In the genomic region with DNA sequence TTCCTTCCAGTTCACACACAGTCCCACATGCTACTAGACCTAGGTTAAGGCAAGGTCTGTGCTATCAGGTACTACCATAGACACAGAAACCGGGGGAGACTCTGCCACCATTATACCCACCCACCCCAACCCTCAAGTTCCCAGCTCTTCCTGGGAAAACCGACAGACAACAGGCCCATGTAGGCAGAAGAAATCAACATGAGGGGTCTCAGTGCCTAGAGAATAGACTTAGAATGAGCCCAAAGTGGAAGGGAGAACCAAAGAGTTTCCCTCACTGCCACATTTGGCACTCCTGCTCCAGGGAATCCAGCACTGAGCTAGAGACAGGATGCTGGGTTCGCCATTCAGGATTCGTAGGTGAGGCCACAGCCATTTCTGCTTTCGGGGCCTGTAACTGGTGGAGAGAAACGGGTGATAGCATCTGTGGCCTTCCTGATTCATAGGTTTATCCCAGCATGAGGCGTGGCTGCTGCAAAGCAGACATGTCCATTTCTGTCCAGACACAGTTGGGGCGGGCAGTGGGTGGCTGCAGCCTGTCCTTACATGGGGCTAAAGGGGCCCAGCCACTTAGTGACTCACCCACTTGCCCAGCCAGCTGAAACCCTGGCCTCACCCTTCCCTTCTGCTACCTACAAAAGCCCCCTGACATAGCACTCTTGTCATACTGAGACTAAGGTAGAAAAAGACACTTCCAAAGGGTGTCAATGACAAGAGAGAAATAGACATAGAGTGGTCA, we compare ENCODE assay signal across 8 cellular contexts.
DNase-seq lines count a peak whose midpoint lies in the region; ATAC-seq and TF ChIP-seq lines count a peak whose summit lies in the region.

No MANE protein-coding gene starts in this region.

- in situ Hi-C loops in ACHN (cut with HindIII; ENCODE audit: low pct_ligation_motif_present, low pct_unique_long_range_greater_than_20kb, low sequenced_read_pairs) (no loop called here), KBM-7 (cut with MboI; ENCODE audit: low pct_unique_long_range_greater_than_20kb, low sequenced_read_pairs) (no loop called here)

- H3K36me3 ChIP-seq in effector memory CD4-positive, alpha-beta T cell (ENCODE audit: control insufficient read depth, insufficient read depth, low read length), result no peaks in the 10 kb centered on the region
- no peaks in the 10 kb centered on the region for H3K36me3 ChIP-seq in sigmoid colon

- DNase-seq in ACHN (peak; percentile 86), KBM-7 (peak; percentile 24), sigmoid colon (peak; percentile 91), NCI-H2196 (lab: John Stamatoyannopoulos, UW; ENCODE audit: unreplicated experiment) (no peak), NCI-H1105 (lab: John Stamatoyannopoulos, UW) (no peak), omental fat pad (ENCODE audit: low spot score) (no peak)
- no peak for DNase-seq in effector memory CD4-positive, alpha-beta T cell

- no peak overlapping the region for H3K4me3 ChIP-seq in effector memory CD4-positive, alpha-beta T cell (ENCODE audit: insufficient read depth, low read depth, low read length, poor library complexity, severe bottlenecking)
- peak overlapping the region in 1 of 4 donors; percentile 6 for H3K4me3 ChIP-seq in sigmoid colon

- peak overlapping the region; percentile 46 for H3K27ac ChIP-seq in effector memory CD4-positive, alpha-beta T cell (ENCODE audit: insufficient read depth, low read length, poor library complexity, severe bottlenecking)
- peak overlapping the region; percentile 91 to 97 (median 96) for H3K27ac ChIP-seq in sigmoid colon

- H3K9me3 ChIP-seq in effector memory CD4-positive, alpha-beta T cell (ENCODE audit: control insufficient read depth, low read length), result no peaks in the 10 kb centered on the region
- H3K9me3 ChIP-seq in sigmoid colon, result no peaks in the 10 kb centered on the region

- no peaks in the 10 kb centered on the region for H3K27me3 ChIP-seq in effector memory CD4-positive, alpha-beta T cell (replicated peaks; ENCODE audit: control insufficient read depth, insufficient read depth, low read length, poor library complexity, severe bottlenecking)
- no peaks in the 10 kb centered on the region for H3K27me3 ChIP-seq in sigmoid colon

- intact Hi-C loops in sigmoid colon (cut with DNase I), result loop anchor here (2.0 to 5.0 kb wide), 3 partner anchors 68 to 138 kb away; partner anchors contain the start of gene CIPC

- TF ChIP-seq EP300 in sigmoid colon (IDR thresholded peaks at IDR 0.05), result peak in 1 of 4 donors; percentile 14

- WGBS in sigmoid colon, 2 donors, result 82 to 90% methylated on average over 8 of the region's 8 CpGs

- ATAC-seq in GM19025 (IDR thresholded peaks at IDR 0.05; ENCODE audit: low read depth, unreplicated experiment), result peak; percentile 27
- ATAC-seq in omental fat pad (ENCODE audit: low FRiP score), result no peak

- H3K4me1 ChIP-seq in effector memory CD4-positive, alpha-beta T cell (ENCODE audit: control insufficient read depth, insufficient read depth, low read length, poor library complexity, severe bottlenecking), result peaks cover 71% of the 10 kb centered on the region
- H3K4me1 ChIP-seq in sigmoid colon, result peaks cover 0 to 83% (median 76%) of the 10 kb centered on the region in 4 donors

- TF ChIP-seq POLR2A in sigmoid colon (IDR thresholded peaks at IDR 0.05), result no peak

- TF ChIP-seq CTCF in sigmoid colon (IDR thresholded peaks at IDR 0.05) (no peak), omental fat pad (IDR thresholded peaks at IDR 0.05) (no peak)

Comparison
In these comparisons a context has a peak if more than half of its experiments do, and no peak if none do; other contexts are left out.
1. DNase-seq: peak in ACHN (single experiment), KBM-7 (single experiment) and sigmoid colon (single experiment); none in effector memory CD4-positive, alpha-beta T cell (0 of 3), NCI-H2196 (single experiment), NCI-H1105 (single experiment) and omental fat pad (single experiment).